9 cellular contexts compared by ENCODE assay signal in the genomic region with DNA sequence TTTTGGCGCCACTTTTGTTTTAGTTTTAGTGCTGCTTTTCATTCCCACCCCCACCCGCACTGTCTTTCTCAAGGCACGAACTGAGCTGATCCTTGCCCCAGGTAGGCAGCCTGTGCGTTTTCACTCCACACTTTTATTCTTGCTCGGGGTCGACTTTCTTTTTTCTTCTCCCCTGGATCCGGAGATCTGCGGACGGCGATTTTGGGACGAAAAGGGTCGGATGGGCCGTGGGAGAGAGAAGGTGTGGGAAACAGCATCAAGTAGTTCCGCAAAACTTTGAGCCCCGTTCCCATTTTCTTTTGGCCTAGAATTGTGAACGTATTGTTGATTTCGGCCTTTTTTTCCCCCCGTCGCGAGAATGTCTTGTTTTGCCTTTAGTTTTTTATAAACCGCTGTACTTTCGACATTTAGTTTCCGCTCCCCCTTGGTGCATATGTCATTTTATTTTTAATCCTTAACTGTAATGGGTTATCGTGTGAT. TPM values are rescaled to one million over a fixed set of nuclear protein-coding genes. Genes with fewer than 3 reads are reported as not detected.
DNase-seq lines count a peak whose midpoint lies in the region; ATAC-seq, FAIRE-seq and TF ChIP-seq lines count a peak whose summit lies in the region.
"Had no signal": no experiment of that assay in that cellular context is flagged by ENCODE, and none has a peak within 500 bp of the region (broad histone marks: within the 10 kb centered on the region; RNA-seq: fewer than 3 reads in every experiment).

No MANE protein-coding gene starts in this region.

- H3K23ac ChIP-seq in H1 (ENCODE audit: insufficient read length) = no peak overlapping the region

- H3K23me2 ChIP-seq in H1 (ENCODE audit: low read depth, low read length) = no peaks in the 10 kb centered on the region

- H2BK120ac ChIP-seq in H1 (replicated peaks; ENCODE audit: low read depth, low read length) = peak overlapping the region; percentile 54

- peaks cover 26% of the 10 kb centered on the region for H3K4me1 Mint-ChIP-seq in activated CD4-positive, alpha-beta T cell treated with anti-CD3 and anti-CD28 coated beads for 36 hours
- H3K4me1 Mint-ChIP-seq in neural crest cell = peaks cover 35% of the 10 kb centered on the region

- H2BK15ac ChIP-seq in H1 (ENCODE audit: low read length) = no peak overlapping the region

- peak; percentile 5 for ATAC-seq in activated CD4-positive, alpha-beta T cell treated with anti-CD3 and anti-CD28 coated beads for 36 hours
- no peak for ATAC-seq in HG02763 (IDR thresholded peaks at IDR 0.05; ENCODE audit: unreplicated experiment)
- no peak for ATAC-seq in HG03565 (IDR thresholded peaks at IDR 0.05; ENCODE audit: unreplicated experiment)
- ATAC-seq in GM21381 (IDR thresholded peaks at IDR 0.05; ENCODE audit: unreplicated experiment) = no peak

- POLR2A ChIA-PET in activated CD4-positive, alpha-beta T cell treated with anti-CD3 and anti-CD28 coated beads for 36 hours (lab: Charles Lee) = interaction anchor here (0.9 to 1.2 kb wide), 4 partner anchors 10 to 124 kb away, joined by 3 to 7 read pairs (median 4); no protein-coding TSS in a partner anchor
- POLR2A ChIA-PET in H1 (lab: Charles Lee; ENCODE audit: partially characterized antibody) = interaction anchor here (0.8 to 1.5 kb wide), 5 partner anchors 10 to 267 kb away, joined by 3 to 5 read pairs (median 4); no protein-coding TSS in a partner anchor

- no peaks in the 10 kb centered on the region for H3K27me3 Mint-ChIP-seq in activated CD4-positive, alpha-beta T cell treated with anti-CD3 and anti-CD28 coated beads for 36 hours
- H3K27me3 Mint-ChIP-seq in neural crest cell (ENCODE audit: low read depth) = peaks cover 6% of the 10 kb centered on the region

- CTCF ChIA-PET in activated CD4-positive, alpha-beta T cell treated with anti-CD3 and anti-CD28 coated beads for 36 hours (lab: Charles Lee) = interaction anchor here (1.8 kb wide), 1 partner anchor 15 kb away, joined by 8 read pairs; no protein-coding TSS in a partner anchor
- CTCF ChIA-PET in H1 (lab: Charles Lee; ENCODE audit: partially characterized antibody) = no interaction called here

- H3K79me1 ChIP-seq in H1 (ENCODE audit: low read depth, low read length) = no peaks in the 10 kb centered on the region

- peak overlapping the region; percentile 96; the same call in 1 of the 2 replicates for H4K8ac ChIP-seq in H1 (ENCODE audit: extremely low read depth, insufficient read depth, low read length)

- H3K27ac Mint-ChIP-seq in activated CD4-positive, alpha-beta T cell treated with anti-CD3 and anti-CD28 coated beads for 36 hours = peak overlapping the region; percentile 100
- H3K27ac Mint-ChIP-seq in neural crest cell (ENCODE audit: unreplicated experiment) = peak overlapping the region; percentile 97

- peak overlapping the region; percentile 77 for H3K56ac ChIP-seq in H1 (replicated peaks; ENCODE audit: insufficient read length, low read depth, low read length)

- H3K27ac ChIP-seq in Peyer's patch (peak overlapping the region; percentile 92 to 99 (median 98)), H1 (ENCODE audit: low read depth, low read length) (peak overlapping the region; percentile 97)

- DNase-seq in activated CD4-positive, alpha-beta T cell treated with anti-CD3 and anti-CD28 coated beads for 36 hours = no peak
- no peak for DNase-seq in activated CD4-positive, alpha-beta T cell treated with anti-CD3 and anti-CD28 coated beads, Interleukin-2, amount 50 U/mL, for 4 hours
- DNase-seq in Peyer's patch (no peak), H1 (ENCODE audit: low read depth in 1 of 2, low spot score in 2 of 2) (no peak), neural crest cell (ENCODE audit: low read depth, low spot score) (no peak)

- no peak overlapping the region for H4K91ac ChIP-seq in H1 (replicated peaks; ENCODE audit: insufficient read length, low read length)

- H4K5ac ChIP-seq in H1 (ENCODE audit: insufficient read length, low read depth, low read length) = peak overlapping the region; percentile 91

- TF ChIP-seq POLR2A in Peyer's patch (IDR thresholded peaks at IDR 0.05) (no peak), H1 (IDR thresholded peaks at IDR 0.05; ENCODE audit: control extremely low read depth in 1 of 2, low read depth in 2 of 2, low read length in 2 of 2) (peak in 1 of 2 experiments; percentile 71; a peak in 1 of 3 replicates)

- H3K79me2 ChIP-seq in H1 (ENCODE audit: control insufficient read depth in 1 of 2, insufficient read depth in 2 of 2, low read length in 2 of 2) = peaks cover 17 to 53% of the 10 kb centered on the region in 2 experiments

- peak overlapping the region; percentile 77 for H3K14ac ChIP-seq in H1 (ENCODE audit: insufficient read length)

- H2BK12ac ChIP-seq in H1 (ENCODE audit: low read depth, low read length) = peak overlapping the region; percentile 39; the same call in 1 of the 2 replicates

- H3K4me3 Mint-ChIP-seq in activated CD4-positive, alpha-beta T cell treated with anti-CD3 and anti-CD28 coated beads for 36 hours = peak overlapping the region; percentile 93
- H3K4me3 Mint-ChIP-seq in neural crest cell = peak overlapping the region; percentile 92

- TF ChIP-seq EP300 in H1 (IDR thresholded peaks at IDR 0.05; ENCODE audit: borderline replicate concordance in 1 of 2, low read depth in 2 of 2, low read length in 2 of 2) = no peak

- peak overlapping the region; percentile 83 for H2BK5ac ChIP-seq in H1 (ENCODE audit: low read depth, low read length)

- H3K36me3 ChIP-seq in Peyer's patch (no peaks in the 10 kb centered on the region), H1 (ENCODE audit: control insufficient read depth in 2 of 4, insufficient read depth in 4 of 4, low read length in 3 of 4) (no peaks in the 10 kb centered on the region)

- H3K18ac ChIP-seq in H1 (ENCODE audit: extremely low read depth, low read length) = peak overlapping the region; percentile 87

- no peak overlapping the region for H2AFZ ChIP-seq in H1 (ENCODE audit: low read length)

- peak overlapping the region; percentile 87 to 96 (median 92) for H3K9ac ChIP-seq in H1 (replicated peaks in 1 of 4; ENCODE audit: extremely low read depth in 1 of 4, low read depth in 3 of 4, low read length in 3 of 4)

- no peaks in the 10 kb centered on the region for H3K9me3 Mint-ChIP-seq in activated CD4-positive, alpha-beta T cell treated with anti-CD3 and anti-CD28 coated beads for 36 hours (ENCODE audit: low read depth)
- H3K9me3 Mint-ChIP-seq in neural crest cell = peaks cover 3% of the 10 kb centered on the region

- peak overlapping the region; percentile 53 to 87 (median 74) for H3K4me3 ChIP-seq in Peyer's patch
- H3K4me3 ChIP-seq in H1 (ENCODE audit: extremely low read depth in 1 of 4, insufficient read depth in 2 of 4, low read depth in 3 of 4, low read length in 4 of 4) = peak overlapping the region; percentile 85 to 100 (median 94)

- peaks cover 0 to 6% of the 10 kb centered on the region in 2 experiments for H4K20me1 ChIP-seq in H1 (replicated peaks in 1 of 2; ENCODE audit: control insufficient read depth in 1 of 2, insufficient read depth in 2 of 2, low read length in 2 of 2)

- TF ChIP-seq RAD21 in H1 (IDR thresholded peaks at IDR 0.05 in 1 of 2, conservative IDR thresholded peaks at IDR 0.05 in 1 of 2; ENCODE audit: low read depth in 2 of 2, low read length in 2 of 2) = no peak

- intact Hi-C loops in activated CD4-positive, alpha-beta T cell treated with anti-CD3 and anti-CD28 coated beads for 36 hours (cut with DNase I, micrococcal nuclease) = loop anchor here (1.0 to 5.0 kb wide), 10 partner anchors 15 to 385 kb away; partner anchors contain the start of gene SH2D1A (in 2 of the 2)

- no peak for FAIRE-seq in H1 (lab: Jason Lieb, UNC)
- FAIRE-seq: colon had no signal

- H3K4me2 ChIP-seq in H1 (ENCODE audit: insufficient read depth in 1 of 2, low read depth in 2 of 2, low read length in 2 of 2) = peak overlapping the region; percentile 11 to 65

- no peak overlapping the region for H2BK20ac ChIP-seq in H1 (ENCODE audit: low read length)

- WGBS in H1 (ENCODE audit: extremely low coverage in 1 of 2, insufficient coverage in 1 of 2, insufficient read length in 1 of 2, insufficient replicate concordance in 2 of 2, low coverage in 1 of 2, low lambda C conversion rate in 2 of 2, missing lambda C conversion rate in 1 of 2), 2 experiments = 2% methylated on average over 22 of the region's 24 CpGs; no CpG with 5 or more reads in 1 of the 2 experiments

- H3K36me3 Mint-ChIP-seq in activated CD4-positive, alpha-beta T cell treated with anti-CD3 and anti-CD28 coated beads for 36 hours (ENCODE audit: low read depth) = peaks cover 15% of the 10 kb centered on the region
- no peaks in the 10 kb centered on the region for H3K36me3 Mint-ChIP-seq in neural crest cell (ENCODE audit: low read depth)

- no peaks in the 10 kb centered on the region for H3K9me3 ChIP-seq in Peyer's patch
- H3K9me3 ChIP-seq in H1 (ENCODE audit: insufficient read depth in 2 of 2, low read depth in 1 of 2, low read length in 1 of 2) = no peaks in the 10 kb centered on the region

- TF ChIP-seq CTCF in Peyer's patch (IDR thresholded peaks at IDR 0.05) = no peak
- TF ChIP-seq CTCF in H1 (IDR thresholded peaks at IDR 0.05; ENCODE audit: control extremely low read depth in 1 of 3, insufficient read depth in 1 of 3, low read depth in 1 of 3, low read length in 3 of 3) = no peak
- TF ChIP-seq CTCF in neural crest cell (conservative IDR thresholded peaks at IDR 0.05) = no peak

- H2AK5ac ChIP-seq in H1 (ENCODE audit: low read depth, low read length) = peak overlapping the region; percentile 65; the same call in 1 of the 2 replicates

- no peaks in the 10 kb centered on the region for H3K4me1 ChIP-seq in Peyer's patch
- no peaks in the 10 kb centered on the region for H3K4me1 ChIP-seq in H1 (replicated peaks in 1 of 4; ENCODE audit: control insufficient read depth in 3 of 4, insufficient read depth in 4 of 4, low read length in 3 of 4)

- H3K4ac ChIP-seq in H1 (replicated peaks; ENCODE audit: insufficient read length, low read depth, low read length) = no peak overlapping the region

- H3K27me3 ChIP-seq in Peyer's patch (no peaks in the 10 kb centered on the region), H1 (replicated peaks in 1 of 4; ENCODE audit: control insufficient read depth in 3 of 4, extremely low read depth in 1 of 4, insufficient read depth in 3 of 4, low read length in 3 of 4) (no peaks in the 10 kb centered on the region)

RNA-seq across cellular contexts. Expression of gene STAG2, which starts 0.5 kb away (rescaled TPM):
- total RNA-seq in activated CD4-positive, alpha-beta T cell treated with anti-CD3 and anti-CD28 coated beads for 36 hours = 100 to 1,000 TPM in 1 of 2 experiments, 10 to 100 TPM in 1; 91.1 to 104 TPM
- total RNA-seq in Peyer's patch = 10 to 100 TPM; 39.6 to 83.3 (median 54.0) TPM
- 92.0 and 94.9 TPM in 2 replicates for total RNA-seq in H1 (2021; fragmentation: NEBNext Ultra II Directional; extraction: Animal tissue kit (Norgen Biotek cat#: 25700))
- 11.0 and 20.3 TPM in 2 replicates for polyA plus RNA-seq in H1 (2011; rRNA removed)
- polyA plus RNA-seq in H1 (2011; cell fraction: cytosol; rRNA removed) = 30.0 TPM
- polyA plus RNA-seq in H1 (2011; cell fraction: nucleus; rRNA removed) = 14.1 TPM
- 46.1 to 72.4 TPM (median 52.3 TPM) in 4 replicates for polyA plus RNA-seq in H1 (2012, experiment 1 of 2)
- polyA plus RNA-seq in H1 (2012, experiment 2 of 2) = 3.4 TPM
- 48.5 TPM for polyA plus RNA-seq in H1 (2013, experiment 1 of 2)
- 46.0 TPM for polyA plus RNA-seq in H1 (2013, experiment 2 of 2)
- polyA minus RNA-seq in H1 (2011; rRNA and poly(A)+ RNA removed) = 67.5 and 104 TPM in 2 replicates
- 53.4 TPM for polyA minus RNA-seq in H1 (2011; cell fraction: cytosol; rRNA and poly(A)+ RNA removed)
- 79.1 TPM for polyA minus RNA-seq in H1 (2011; cell fraction: nucleus; rRNA and poly(A)+ RNA removed)
- total RNA-seq in neural crest cell = 63.3 and 70.7 TPM in 2 replicates
